Comparison of ENCODE assay signal across 8 cellular contexts in the genomic region with DNA sequence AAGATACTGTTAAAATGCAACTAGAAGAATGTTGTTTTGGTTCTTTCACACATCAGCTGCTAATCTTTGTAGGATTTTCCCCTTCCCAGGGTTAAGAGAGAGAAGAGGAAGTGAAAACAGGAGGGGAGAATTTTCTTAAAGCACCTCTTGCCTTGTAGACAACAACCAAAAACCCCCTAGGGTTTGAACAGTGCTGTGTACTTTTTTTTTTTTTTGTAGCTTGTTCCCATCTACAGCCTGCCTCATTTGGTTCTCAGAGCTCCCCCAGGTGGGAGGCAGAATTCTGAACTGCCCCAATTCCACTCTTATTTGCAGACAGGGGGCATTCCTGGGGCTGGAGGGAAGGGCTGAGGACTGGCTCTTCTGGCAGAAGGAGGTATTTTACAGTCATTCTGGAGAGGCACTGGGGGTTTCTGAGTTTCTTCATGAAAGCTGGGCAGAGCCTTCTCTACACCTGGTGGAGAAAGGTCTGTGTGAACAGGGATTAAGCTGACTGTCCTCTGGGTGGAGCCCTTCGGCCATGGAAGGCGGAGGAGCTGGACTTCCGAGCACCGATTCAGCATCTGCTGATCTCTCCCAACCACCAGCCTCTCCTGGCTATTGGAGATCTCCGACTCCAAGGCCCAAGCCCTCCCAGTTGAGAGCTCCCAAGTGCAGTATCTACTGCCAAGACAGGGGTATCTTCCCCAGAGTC. TPM values are rescaled to one million over a fixed set of nuclear protein-coding genes. Genes with fewer than 3 reads are reported as not detected.
A peak's percentile ranks its signal among the peaks of the same experiment; 100 is the strongest.
DNase-seq lines count a peak whose midpoint lies in the region; ATAC-seq and TF ChIP-seq lines count a peak whose summit lies in the region.

No MANE protein-coding gene starts in this region.

- H3K27ac Mint-ChIP-seq in T-helper 17 cell (peak overlapping the region; percentile 100), neural progenitor cell (no peak overlapping the region)

- H3K4me1 Mint-ChIP-seq in T-helper 17 cell (peaks cover 47% of the 10 kb centered on the region), neural progenitor cell (peaks cover 2% of the 10 kb centered on the region)

- H3K27me3 Mint-ChIP-seq in T-helper 17 cell (no peaks in the 10 kb centered on the region), neural progenitor cell (ENCODE audit: insufficient read depth, low read depth) (peaks cover 9% of the 10 kb centered on the region)

- H3K4me3 ChIP-seq in KMS-11 (IDR thresholded peaks at IDR 0.05; ENCODE audit: insufficient read depth, low read depth, low read length): no peak overlapping the region
- H3K4me3 ChIP-seq in epithelial cell of esophagus (ENCODE audit: low read length): no peak overlapping the region
- no peak overlapping the region for H3K4me3 ChIP-seq in neural progenitor cell

- H3K4me2 ChIP-seq in KMS-11 (peak overlapping the region; percentile 54; the same call in 1 of the 2 replicates), neural progenitor cell (no peak overlapping the region)

- H3K9ac ChIP-seq in KMS-11: no peak overlapping the region
- no peak overlapping the region for H3K9ac ChIP-seq in neural progenitor cell

- H3K4me1 ChIP-seq in KMS-11 (ENCODE audit: low read depth, poor library complexity, severe bottlenecking) (peaks cover 28% of the 10 kb centered on the region), neural progenitor cell (no peaks in the 10 kb centered on the region)

- H2AFZ ChIP-seq in KMS-11 (ENCODE audit: low read depth) (peak overlapping the region; percentile 42; the same call in 1 of the 2 replicates), neural progenitor cell (replicated peaks) (peak overlapping the region; percentile 68)

- H3K36me3 Mint-ChIP-seq in T-helper 17 cell (ENCODE audit: low read depth) (no peaks in the 10 kb centered on the region), neural progenitor cell (no peaks in the 10 kb centered on the region)

- H3K9me3 ChIP-seq in T-helper 17 cell (ENCODE audit: control insufficient read depth, low read length, poor library complexity, severe bottlenecking): no peaks in the 10 kb centered on the region
- H3K9me3 ChIP-seq in neural progenitor cell (ENCODE audit: low read depth): no peaks in the 10 kb centered on the region

- H3K36me3 ChIP-seq in KMS-11 (ENCODE audit: insufficient read depth): no peaks in the 10 kb centered on the region
- H3K36me3 ChIP-seq in neural progenitor cell: no peaks in the 10 kb centered on the region

- peak; percentile 39; the same call in 1 of the 2 replicates for TF ChIP-seq CTCF in KMS-11 (conservative IDR thresholded peaks at IDR 0.05; ENCODE audit: low read depth, low read length)
- peak; percentile 43 for TF ChIP-seq CTCF in epithelial cell of esophagus (IDR thresholded peaks at IDR 0.05; ENCODE audit: insufficient read depth, low read depth, low read length, missing control alignments)
- TF ChIP-seq CTCF in neural progenitor cell (IDR thresholded peaks at IDR 0.05): peak; percentile 60

- H3K79me2 ChIP-seq in KMS-11 (ENCODE audit: insufficient read depth, low read depth): no peaks in the 10 kb centered on the region
- no peaks in the 10 kb centered on the region for H3K79me2 ChIP-seq in neural progenitor cell (ENCODE audit: low read depth)

- H3K9me3 Mint-ChIP-seq in neural progenitor cell: no peaks in the 10 kb centered on the region

- H3K4me3 Mint-ChIP-seq in T-helper 17 cell: peak overlapping the region; percentile 64
- no peak overlapping the region for H3K4me3 Mint-ChIP-seq in neural progenitor cell

- ATAC-seq in GM21825 (IDR thresholded peaks at IDR 0.05; ENCODE audit: unreplicated experiment): peak; percentile 50
- peak; percentile 69 for ATAC-seq in T-helper 17 cell
- ATAC-seq in HG03095 (IDR thresholded peaks at IDR 0.05; ENCODE audit: unreplicated experiment): no peak

- H3K27ac ChIP-seq in KMS-11: no peak overlapping the region
- no peak overlapping the region for H3K27ac ChIP-seq in neural progenitor cell

- no peaks in the 10 kb centered on the region for H3F3A ChIP-seq in neural progenitor cell (ENCODE audit: low read depth)

- H3K27me3 ChIP-seq in KMS-11 (ENCODE audit: insufficient read depth, low read depth) (no peaks in the 10 kb centered on the region), neural progenitor cell (peaks cover 8% of the 10 kb centered on the region)

- H4K20me1 ChIP-seq in KMS-11 (ENCODE audit: insufficient read depth) (no peaks in the 10 kb centered on the region), neural progenitor cell (ENCODE audit: low read depth) (no peaks in the 10 kb centered on the region)

- DNase-seq in stimulated activated CD4-positive, alpha-beta T cell treated with anti-CD3 and anti-CD28 coated beads, Interleukin-4, amount 100 ng/mL, for 1 hour: peak; percentile 48
- no peak for DNase-seq in stimulated activated CD4-positive, alpha-beta T cell treated with anti-CD3 and anti-CD28 coated beads, Interleukin-12 subunit alpha, Interleukin-12 subunit beta, amount 100 ng/mL, for 4 hours
- DNase-seq in T-helper 17 cell: peak in 2 of 3 donors; percentile 45 to 46
- peak; percentile 55 for DNase-seq in epithelial cell of esophagus (ENCODE audit: low read depth)
- DNase-seq in neural progenitor cell (ENCODE audit: low spot score): peak; percentile 68

RNA-seq across cellular contexts. Expression of a gene that starts 32.2 kb away (rescaled TPM):
- total RNA-seq in T-helper 17 cell: 10 to 100 TPM; 60.0 to 77.5 TPM
- total RNA-seq in neural progenitor cell (ENCODE audit: low replicate concordance): 179 and 237 TPM in 2 replicates

RNA-seq across cellular contexts. Expression of a gene that starts 49.5 kb away (rescaled TPM):
- total RNA-seq in T-helper 17 cell (not detected), neural progenitor cell (ENCODE audit: low replicate concordance) (0.39 and 2.8 TPM in 2 replicates)

RNA-seq across cellular contexts. Expression of a gene that starts 50.2 kb away (rescaled TPM):
- 100 to 1,000 TPM; 165 to 182 TPM for total RNA-seq in T-helper 17 cell
- total RNA-seq in neural progenitor cell (ENCODE audit: low replicate concordance): 0.37 TPM in 1 of 2 replicates, not detected in the other

Comparison
In these comparisons a context has a peak if more than half of its experiments do, and no peak if none do; other contexts are left out.
1. RNA of a gene that starts 50.2 kb away (total RNA-seq): 165 to 182 TPM in T-helper 17 cell; 0.37 TPM in neural progenitor cell; every median in the first group is over 100 times any median in the second.
2. Peak in every context shown above with its lines, with median percentiles within 50 percentile points of each other: CTCF ChIP-seq.